ENCODE assay signal across 10 cellular contexts in genomic region chr12:21989819-21990412, GRCh38. TPM values are rescaled to one million over a fixed set of nuclear protein-coding genes. Genes with fewer than 3 reads are reported as not detected.
DNase-seq lines count a peak whose midpoint lies in the region; ATAC-seq, FAIRE-seq and TF ChIP-seq lines count a peak whose summit lies in the region.
"Had no signal": no experiment of that assay in that cellular context is flagged by ENCODE, and none has a peak within 500 bp of the region (broad histone marks: within the 10 kb centered on the region; RNA-seq: fewer than 3 reads in every experiment).

No MANE protein-coding gene starts in this region.

- H3K4me1 ChIP-seq in foreskin keratinocyte (no peaks in the 10 kb centered on the region), tibial artery (no peaks in the 10 kb centered on the region)

- peak; percentile 30 for FAIRE-seq in RCC 7860 (lab: Jason Lieb, UNC)

- no peak overlapping the region for H3K4me3 ChIP-seq in tibial artery
- H3K4me3 ChIP-seq: SK-N-MC had no signal

- H3K9me3 ChIP-seq in tibial artery, result no peaks in the 10 kb centered on the region

- intact Hi-C loops in tibial artery (cut with DNase I; ENCODE audit: low total_unique reads), result loop anchor here (5.0 kb wide), 1 partner anchor 293 kb away; no protein-coding TSS in a partner anchor

- H3K27me3 ChIP-seq in foreskin keratinocyte, result no peaks in the 10 kb centered on the region
- H3K27me3 ChIP-seq in tibial artery, result peaks cover 0 to 2% of the 10 kb centered on the region in 2 donors

- H3K36me3 ChIP-seq in tibial artery, result no peaks in the 10 kb centered on the region

- H3K27ac ChIP-seq in foreskin keratinocyte, result no peak overlapping the region
- H3K27ac ChIP-seq in tibial artery, result no peak overlapping the region
- H3K27ac ChIP-seq: SK-N-MC had no signal

- DNase-seq in NCI-H82 (lab: John Stamatoyannopoulos, UW) (peak; percentile 10), NCI-H82 treated with DMSO at 0.1 percent for 48 hours (lab: John Stamatoyannopoulos, UW; ENCODE audit: unreplicated experiment) (no peak), RCC 7860 (ENCODE audit: low spot score) (no peak), foreskin keratinocyte (peak in 1 of 2 donors; percentile 7), tibial artery (no peak), C1 segment of cervical spinal cord (lab: John Stamatoyannopoulos, UW) (no peak)
- DNase-seq: stimulated activated naive CD8-positive, alpha-beta T cell treated with anti-CD3 and anti-CD28 coated beads, Interleukin-15, amount 100 ng/mL, for 72 hours had no signal

- ATAC-seq in foreskin keratinocyte (peak; percentile 38), GM21381 (IDR thresholded peaks at IDR 0.05; ENCODE audit: unreplicated experiment) (no peak), HG02571 (IDR thresholded peaks at IDR 0.05; ENCODE audit: unreplicated experiment) (no peak)
- ATAC-seq: stimulated activated naive CD8-positive, alpha-beta T cell treated with anti-CD3 and anti-CD28 coated beads, Interleukin-15, amount 100 ng/mL, for 72 hours had no signal

- TF ChIP-seq CTCF in foreskin keratinocyte (conservative IDR thresholded peaks at IDR 0.05) (peak; percentile 73), tibial artery (IDR thresholded peaks at IDR 0.05) (peak; percentile 60 to 67)

RNA-seq across cellular contexts. Expression of gene ABCC9, which starts 48.7 kb away (rescaled TPM):
- 0.03 and 0.04 TPM in 2 replicates for total RNA-seq in foreskin keratinocyte
- polyA plus RNA-seq in foreskin keratinocyte, result not detected in 2 replicates

RNA-seq across cellular contexts. Expression of gene CMAS, which starts 56.1 kb away (rescaled TPM):
- 47.9 and 49.1 TPM in 2 replicates for total RNA-seq in foreskin keratinocyte
- polyA plus RNA-seq in foreskin keratinocyte, result 41.8 and 44.7 TPM in 2 replicates
